ENCODE assay signal across 8 cellular contexts in genomic region chr11:110296226-110297081, GRCh38. TPM values are rescaled to one million over a fixed set of nuclear protein-coding genes. Genes with fewer than 3 reads are reported as not detected.
DNase-seq lines count a peak whose midpoint lies in the region; FAIRE-seq and TF ChIP-seq lines count a peak whose summit lies in the region.

TSS of gene RDX (minus strand) at chr11:110296614. CDS start at chr11:110279692, 16,922 bp downstream.

- peak; percentile 98 for FAIRE-seq in GM12892 (lab: Jason Lieb, UNC)

- peak within 1 kb of the TSS; percentile 77 for H3K9ac ChIP-seq in rectal smooth muscle tissue (ENCODE audit: low read length)

- in situ Hi-C loops in astrocyte of the cerebellum (cut with HindIII; ENCODE audit: low sequenced_read_pairs) = no loop called here

- under 1% methylated on average over 57 of the region's 113 CpGs for WGBS in hepatocyte (ENCODE audit: low lambda C conversion rate, missing lambda C conversion rate)

- intact Hi-C loops in T-helper 2 cell treated with Interferon-gamma antibody and Interleukin-4, amounts not matched to agents 100 ng/mL and 5 ng/mL, for 36 hours (cut with micrococcal nuclease) = loop anchor here (2.0 to 5.0 kb wide), 2 partner anchors 32 to 44 kb away; no protein-coding TSS in a partner anchor

- no peaks in the 10 kb centered on the region for H3K9me3 ChIP-seq in hepatocyte (ENCODE audit: low read depth)

- H3K36me3 ChIP-seq in hepatocyte (replicated peaks; ENCODE audit: insufficient read depth, low read depth) (no peaks in the 10 kb centered on the region), rectal smooth muscle tissue (ENCODE audit: control insufficient read depth, insufficient read depth, low read length) (no peaks in the 10 kb centered on the region)

- peaks cover 34% of the 10 kb centered on the region for H4K20me1 ChIP-seq in hepatocyte (ENCODE audit: insufficient read depth, poor library complexity, severe bottlenecking)

- peaks cover 37% of the 10 kb centered on the region for H3K4me1 ChIP-seq in hepatocyte (ENCODE audit: insufficient read depth)
- H3K4me1 ChIP-seq in rectal smooth muscle tissue (ENCODE audit: control insufficient read depth, insufficient read depth, low read length) = peaks cover 2% of the 10 kb centered on the region

- no peaks in the 10 kb centered on the region for H3K9me2 ChIP-seq in hepatocyte (replicated peaks; ENCODE audit: insufficient read depth)

- no peaks in the 10 kb centered on the region for H3K27me3 ChIP-seq in hepatocyte
- no peaks in the 10 kb centered on the region for H3K27me3 ChIP-seq in rectal smooth muscle tissue (ENCODE audit: control insufficient read depth, insufficient read depth, low read length)

- TF ChIP-seq CTCF in HFF-Myc (IDR thresholded peaks at IDR 0.05; ENCODE audit: low read depth, low read length, missing control alignments) (no peak), astrocyte of the cerebellum (IDR thresholded peaks at IDR 0.05; ENCODE audit: low read depth, low read length, missing control alignments) (no peak), hepatocyte (IDR thresholded peaks at IDR 0.05; ENCODE audit: poor library complexity) (no peak)

- DNase-seq in GM12892 (ENCODE audit: insufficient read length) (peak; percentile 80), HFF-Myc (ENCODE audit: extremely low read depth, low read depth) (peak; percentile 26), NAMALWA (ENCODE audit: low spot score) (peak; percentile 74), astrocyte of the cerebellum (ENCODE audit: low read depth) (peak; percentile 64), hepatocyte (ENCODE audit: low spot score) (peak; percentile 90), RKO (ENCODE audit: low spot score) (no peak)

- peak within 1 kb of the TSS; percentile 76 for H3K4me2 ChIP-seq in hepatocyte

- H3K27ac ChIP-seq in hepatocyte = peak within 1 kb of the TSS; percentile 98
- H3K27ac ChIP-seq in rectal smooth muscle tissue (ENCODE audit: low read depth, low read length) = peak within 1 kb of the TSS; percentile 96

- peak; percentile 75 for TF ChIP-seq POLR2A in GM12892 (IDR thresholded peaks at IDR 0.05; ENCODE audit: low read depth, low read length)

- H2AFZ ChIP-seq in hepatocyte = peak within 1 kb of the TSS; percentile 89

- peaks cover 43% of the 10 kb centered on the region for H3K79me2 ChIP-seq in hepatocyte

- H3K4me3 ChIP-seq in HFF-Myc (replicated peaks; ENCODE audit: low read depth, low read length) (peak within 1 kb of the TSS; percentile 67), astrocyte of the cerebellum (ENCODE audit: low read depth, low read length) (peak within 1 kb of the TSS; percentile 94), hepatocyte (peak within 1 kb of the TSS; percentile 69), rectal smooth muscle tissue (ENCODE audit: low read length) (peak within 1 kb of the TSS; percentile 81)

RNA-seq across cellular contexts. Expression of gene RDX, which starts in this region (rescaled TPM):
- 47.9 TPM for polyA plus RNA-seq in GM12892 (2012; ENCODE audit: missing spikeins)
- 47.3 and 52.2 TPM in 2 replicates for total RNA-seq in T-helper 2 cell treated with Interferon-gamma antibody and Interleukin-4, amounts not matched to agents 100 ng/mL and 5 ng/mL, for 36 hours
- 102 and 106 TPM in 2 replicates for total RNA-seq in hepatocyte
- polyA plus RNA-seq in hepatocyte = 128 and 143 TPM in 2 replicates
